7 cellular contexts compared by ENCODE assay signal in genomic region chr20:63658749-63659187, GRCh38. TPM values are rescaled to one million over a fixed set of nuclear protein-coding genes. Genes with fewer than 3 reads are reported as not detected.
DNase-seq lines count a peak whose midpoint lies in the region; ATAC-seq and TF ChIP-seq lines count a peak whose summit lies in the region.

No MANE protein-coding gene starts in this region.

- POLR2A ChIA-PET in T-cell (lab: Charles Lee) = no interaction called here

- H3K36me3 Mint-ChIP-seq in T-cell (peaks cover 6% of the 10 kb centered on the region), progenitor cell of endocrine pancreas (ENCODE audit: insufficient read depth) (no peaks in the 10 kb centered on the region)

- H3K4me1 Mint-ChIP-seq in T-cell (peaks cover 38 to 41% (median 40%) of the 10 kb centered on the region in 3 donors), progenitor cell of endocrine pancreas (ENCODE audit: low read depth) (peaks cover 17% of the 10 kb centered on the region)

- no peak for TF ChIP-seq CTCF in fibroblast of the aortic adventitia (IDR thresholded peaks at IDR 0.05; ENCODE audit: insufficient read depth, low read length)
- no peak for TF ChIP-seq CTCF in progenitor cell of endocrine pancreas (IDR thresholded peaks at IDR 0.05; ENCODE audit: unreplicated experiment)

- H3K27ac Mint-ChIP-seq in T-cell (peak overlapping the region; percentile 94 to 98), progenitor cell of endocrine pancreas (peak overlapping the region; percentile 86)

- CTCF ChIA-PET in T-cell (lab: Charles Lee) = interaction anchor here in 1 of 2 donors (0.6 to 1.7 kb wide), 6 partner anchors 17 to 321 kb away, joined by 3 to 16 read pairs (median 4); partner anchors contain the start of genes ARFRP1, SAMD10, TPD52L2 and ZGPAT

- H3K9me3 Mint-ChIP-seq in T-cell = no peaks in the 10 kb centered on the region
- no peaks in the 10 kb centered on the region for H3K9me3 Mint-ChIP-seq in progenitor cell of endocrine pancreas (ENCODE audit: low read depth)

- H3K27me3 Mint-ChIP-seq in T-cell (no peaks in the 10 kb centered on the region), progenitor cell of endocrine pancreas (peaks cover 4% of the 10 kb centered on the region)

- peak overlapping the region; percentile 88 to 95 (median 95) for H3K4me3 Mint-ChIP-seq in T-cell
- peak overlapping the region; percentile 95 for H3K4me3 Mint-ChIP-seq in progenitor cell of endocrine pancreas (ENCODE audit: low read depth)

- no peak for DNase-seq in T-cell
- DNase-seq in fibroblast of the aortic adventitia (ENCODE audit: low read depth) = peak; percentile 57
- no peak for DNase-seq in progenitor cell of endocrine pancreas (ENCODE audit: low spot score, unreplicated experiment)
- no peak for DNase-seq in activated gamma-delta T cell (lab: John Stamatoyannopoulos, UW)
- no peak for DNase-seq in NCI-H345 (lab: John Stamatoyannopoulos, UW)

- peak; percentile 14 for ATAC-seq in GM18858 (IDR thresholded peaks at IDR 0.05; ENCODE audit: unreplicated experiment)
- peak; percentile 13 for ATAC-seq in HG02852 (IDR thresholded peaks at IDR 0.05; ENCODE audit: unreplicated experiment)
- ATAC-seq in T-cell (replicated peaks in 1 of 4) = peak; percentile 4 to 18 (median 10)

- H3K4me3 ChIP-seq in fibroblast of the aortic adventitia (ENCODE audit: low read depth, low read length) = peak overlapping the region; percentile 87

RNA-seq across cellular contexts. Expression of gene RTEL1, which starts 0.7 kb away (rescaled TPM):
- total RNA-seq in T-cell (10 to 100 TPM; 30.7 to 41.6 (median 36.8) TPM), fibroblast of the aortic adventitia (ENCODE audit: low replicate concordance) (17.3 and 23.4 TPM in 2 replicates), progenitor cell of endocrine pancreas (35.5 and 39.7 TPM in 2 replicates)

RNA-seq across cellular contexts. Expression of gene STMN3, which starts 5.5 kb away (rescaled TPM):
- total RNA-seq in T-cell = 100 to 1,000 TPM in 3 of 5 donors, 10 to 100 TPM in 2; 92.9 to 121 (median 107) TPM
- total RNA-seq in fibroblast of the aortic adventitia (ENCODE audit: low replicate concordance) = 9.3 and 12.1 TPM in 2 replicates
- total RNA-seq in progenitor cell of endocrine pancreas = 25.6 and 26.5 TPM in 2 replicates

RNA-seq across cellular contexts. Expression of gene GMEB2, which starts 31.9 kb away (rescaled TPM):
- total RNA-seq in T-cell (10 to 100 TPM; 20.7 to 30.3 (median 29.0) TPM), fibroblast of the aortic adventitia (ENCODE audit: low replicate concordance) (3.4 and 7.4 TPM in 2 replicates), progenitor cell of endocrine pancreas (15.1 and 15.2 TPM in 2 replicates)

RNA-seq across cellular contexts. Expression of gene TNFRSF6B, which starts 37.7 kb away (rescaled TPM):
- total RNA-seq in T-cell = 1 to 10 TPM in 2 of 5 donors, under 1 TPM in 2, not detected in 1; 0.37 to 1.5 (median 0.91) TPM
- 0.36 TPM in 1 of 2 replicates, not detected in the other for total RNA-seq in fibroblast of the aortic adventitia (ENCODE audit: low replicate concordance)
- not detected in 2 replicates for total RNA-seq in progenitor cell of endocrine pancreas

RNA-seq across cellular contexts. Expression of gene ARFRP1, which starts 49.0 kb away (rescaled TPM):
- total RNA-seq in T-cell (100 to 1,000 TPM in 2 of 5 donors, 10 to 100 TPM in 3; 58.5 to 102 (median 99.5) TPM), fibroblast of the aortic adventitia (ENCODE audit: low replicate concordance) (25.7 and 30.6 TPM in 2 replicates), progenitor cell of endocrine pancreas (51.0 and 53.8 TPM in 2 replicates)
